Comparison of ENCODE assay signal across 14 cellular contexts in the genomic region with DNA sequence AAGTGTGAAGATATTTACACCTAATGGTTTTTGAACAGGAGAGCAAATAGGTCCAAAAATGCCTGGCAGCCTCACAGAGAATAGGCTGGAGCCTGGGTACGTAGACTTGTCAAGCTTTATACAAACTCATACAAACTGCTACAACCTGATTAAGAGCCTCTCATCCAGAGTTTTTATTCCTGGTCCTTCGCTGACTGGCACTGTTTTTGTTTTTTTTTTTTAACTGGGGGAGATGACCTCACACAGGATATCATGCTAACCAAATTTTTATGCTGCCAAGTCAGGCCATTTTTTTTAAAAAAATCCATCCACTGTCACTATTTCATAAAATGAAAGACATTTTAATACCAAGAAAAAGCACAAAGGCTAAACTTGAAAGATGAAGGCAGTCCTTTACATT. TPM values are rescaled to one million over a fixed set of nuclear protein-coding genes. Genes with fewer than 3 reads are reported as not detected.
DNase-seq lines count a peak whose midpoint lies in the region; TF ChIP-seq lines count a peak whose summit lies in the region.
"Had no signal": no experiment of that assay in that cellular context is flagged by ENCODE, and none has a peak within 500 bp of the region (broad histone marks: within the 10 kb centered on the region; RNA-seq: fewer than 3 reads in every experiment).

No MANE protein-coding gene starts in this region.

- POLR2A ChIA-PET in GM10248 (lab: Yijun Ruan, JAX), result interaction anchor here (0.5 to 0.6 kb wide), 2 partner anchors 376 to 1319 kb away, joined by 3 to 6 read pairs; no protein-coding TSS in a partner anchor

- H3K4me1 ChIP-seq in ACC112 (ENCODE audit: control insufficient read depth, insufficient read depth, low read length, unreplicated experiment) (peaks cover 56% of the 10 kb centered on the region), esophagus squamous epithelium (peaks cover 9 to 68% (median 39%) of the 10 kb centered on the region in 3 donors), prostate gland (replicated peaks) (no peaks in the 10 kb centered on the region)

- H3K9me3 ChIP-seq in esophagus squamous epithelium (no peaks in the 10 kb centered on the region), prostate gland (no peaks in the 10 kb centered on the region)
- H3K9me3 ChIP-seq: ovary, thyroid gland had no signal

- TF ChIP-seq POLR2A in esophagus squamous epithelium (IDR thresholded peaks at IDR 0.05) (no peak), prostate gland (IDR thresholded peaks at IDR 0.05) (no peak)

- H2AFZ ChIP-seq in ACC112 (ENCODE audit: low read length, unreplicated experiment), result no peak overlapping the region

- peak overlapping the region; percentile 87 for H3K27ac ChIP-seq in ACC112 (ENCODE audit: low read depth, low read length)
- H3K27ac ChIP-seq in esophagus squamous epithelium, result peak overlapping the region in 3 of 4 donors; percentile 96 to 98 (median 98)
- H3K27ac ChIP-seq in prostate gland, result peak overlapping the region; percentile 97

- DNase-seq in M059J (ENCODE audit: low read depth) (peak; percentile 28), esophagus squamous epithelium (lab: John Stamatoyannopoulos, UW) (no peak), prostate gland (ENCODE audit: low spot score) (no peak), GM10248 (ENCODE audit: extremely low spot score) (no peak), hippocampal formation (lab: John Stamatoyannopoulos, UW) (no peak), head of caudate nucleus (no peak), cortex of kidney (lab: John Stamatoyannopoulos, UW) (no peak)
- DNase-seq: Kasumi-1, kidney, NCI-H2081 treated with DMSO at 0.1 percent for 48 hours, ovary, thyroid gland had no signal

- H3K4me3 ChIP-seq in ACC112 (ENCODE audit: low read depth, low read length), result peak overlapping the region; percentile 94
- H3K4me3 ChIP-seq in esophagus squamous epithelium, result peak overlapping the region in 3 of 4 donors; percentile 81 to 92 (median 85)
- H3K4me3 ChIP-seq in prostate gland, result peak overlapping the region in 1 of 2 donors; percentile 85
- H3K4me3 ChIP-seq: thyroid gland had no signal

- H3K36me3 ChIP-seq in ACC112 (ENCODE audit: insufficient read depth, low read length), result peaks cover 42% of the 10 kb centered on the region
- peaks cover 0 to 12% (median 0%) of the 10 kb centered on the region in 3 donors for H3K36me3 ChIP-seq in esophagus squamous epithelium
- H3K36me3 ChIP-seq in prostate gland, result no peaks in the 10 kb centered on the region
- H3K36me3 ChIP-seq: ovary, thyroid gland had no signal

- WGBS in esophagus squamous epithelium, 2 donors, result 59 to 70% methylated on average over 2 of the region's 2 CpGs
- 38% methylated on average over 2 of the region's 2 CpGs for WGBS in prostate gland

- H3K27me3 ChIP-seq in ACC112 (ENCODE audit: insufficient read depth, low read length) (no peaks in the 10 kb centered on the region), esophagus squamous epithelium (no peaks in the 10 kb centered on the region), prostate gland (replicated peaks; ENCODE audit: insufficient read depth) (no peaks in the 10 kb centered on the region)
- H3K27me3 ChIP-seq: ovary, thyroid gland had no signal

- CTCF ChIA-PET in GM10248 (lab: Yijun Ruan, JAX), result interaction anchor here (1.3 to 3.9 kb wide), 5 partner anchors 9 to 265 kb away, joined by 3 to 20 read pairs (median 5); no protein-coding TSS in a partner anchor

- intact Hi-C loops in esophagus squamous epithelium (cut with DNase I) (loop anchor here (10.0 kb wide), 1 partner anchor 105 kb away; no protein-coding TSS in a partner anchor), prostate gland (cut with DNase I) (loop anchor here (10.0 kb wide), 1 partner anchor 185 kb away; no protein-coding TSS in a partner anchor), head of caudate nucleus (cut with DNase I) (no loop called here)

- no peak for TF ChIP-seq CTCF in esophagus squamous epithelium (IDR thresholded peaks at IDR 0.05)
- no peak for TF ChIP-seq CTCF in prostate gland (IDR thresholded peaks at IDR 0.05)
- no peak for TF ChIP-seq CTCF in GM10248 (IDR thresholded peaks at IDR 0.05; ENCODE audit: control extremely low read depth, extremely low read depth, low read depth, missing control alignments)

- H3K79me2 ChIP-seq in ACC112 (ENCODE audit: control insufficient read depth, insufficient read depth, low read length, unreplicated experiment), result peaks cover 70% of the 10 kb centered on the region

RNA-seq across cellular contexts. Expression of a gene that starts 1.9 kb away (rescaled TPM):
- 98.0 and 156 TPM in 2 replicates for total RNA-seq in M059J (2014; rRNA removed; shearing (Covaris generic))
- 10 to 100 TPM; 36.7 to 80.9 (median 69.2) TPM for total RNA-seq in esophagus squamous epithelium
- 100 to 1,000 TPM; 117 to 118 TPM for total RNA-seq in prostate gland
- total RNA-seq: activated CD8-positive, alpha-beta memory T cell treated with anti-CD3 and anti-CD28 coated beads for 36 hours had no signal

RNA-seq across cellular contexts. Expression of a gene that starts 12.9 kb away (rescaled TPM):
- total RNA-seq in M059J (2014; rRNA removed; shearing (Covaris generic)), result 2.3 and 2.8 TPM in 2 replicates
- total RNA-seq in esophagus squamous epithelium (1 to 10 TPM; 1.1 to 3.3 (median 2.5) TPM), prostate gland (1 to 10 TPM; 1.0 to 1.5 TPM)
